ENCODE assay signal across 9 cellular contexts in genomic region chr1:222616535-222616934, GRCh38. TPM values are rescaled to one million over a fixed set of nuclear protein-coding genes. Genes with fewer than 3 reads are reported as not detected.
DNase-seq lines count a peak whose midpoint lies in the region; ATAC-seq and TF ChIP-seq lines count a peak whose summit lies in the region.
"Had no signal": no experiment of that assay in that cellular context is flagged by ENCODE, and none has a peak within 500 bp of the region (broad histone marks: within the 10 kb centered on the region; RNA-seq: fewer than 3 reads in every experiment).

No MANE protein-coding gene starts in this region.

- no peak for ATAC-seq in T-helper 17 cell
- ATAC-seq in GM19455 (IDR thresholded peaks at IDR 0.05; ENCODE audit: unreplicated experiment) = no peak

- peaks cover 24% of the 10 kb centered on the region for H3K4me1 Mint-ChIP-seq in T-helper 17 cell

- H3K27ac Mint-ChIP-seq in T-helper 17 cell = no peak overlapping the region

- H3K4me3 Mint-ChIP-seq in T-helper 17 cell = peak overlapping the region; percentile 91

- peaks cover 3% of the 10 kb centered on the region for H3K36me3 Mint-ChIP-seq in T-helper 17 cell (ENCODE audit: low read depth)
- H3K36me3 Mint-ChIP-seq: activated naive CD4-positive, alpha-beta T cell treated with anti-CD3 and anti-CD28 coated beads, Interleukin-2, amount 50 U/mL, for 72 hours had no signal

- H3K4me3 ChIP-seq in fibroblast of the aortic adventitia (ENCODE audit: low read depth, low read length) = no peak overlapping the region

- H3K9me3 ChIP-seq in T-helper 17 cell (ENCODE audit: control insufficient read depth, low read length, poor library complexity, severe bottlenecking) = no peaks in the 10 kb centered on the region

- peaks cover 42% of the 10 kb centered on the region for H3K27me3 Mint-ChIP-seq in T-helper 17 cell

- DNase-seq in GM03348 (ENCODE audit: low spot score) (peak; percentile 74), T-helper 17 cell (no peak), fibroblast of the aortic adventitia (ENCODE audit: low read depth) (peak; percentile 75), pons (ENCODE audit: low spot score) (peak; percentile 13), NCI-H187 (lab: John Stamatoyannopoulos, UW) (no peak), midbrain (lab: John Stamatoyannopoulos, UW) (no peak)
- DNase-seq: kidney had no signal

- no peak for TF ChIP-seq CTCF in fibroblast of the aortic adventitia (IDR thresholded peaks at IDR 0.05; ENCODE audit: insufficient read depth, low read length)

RNA-seq across cellular contexts. Expression of gene MIA3, which starts 1.4 kb away (rescaled TPM):
- total RNA-seq in T-helper 17 cell = 100 to 1,000 TPM in 1 of 2 donors, 10 to 100 TPM in 1; 83.2 to 102 TPM
- 61.5 and 81.0 TPM in 2 replicates for total RNA-seq in fibroblast of the aortic adventitia (ENCODE audit: low replicate concordance)

RNA-seq across cellular contexts. Expression of gene TAF1A, which starts 26.8 kb away (rescaled TPM):
- total RNA-seq in T-helper 17 cell (1 to 10 TPM; 4.0 to 4.1 TPM), fibroblast of the aortic adventitia (ENCODE audit: low replicate concordance) (11.8 and 16.5 TPM in 2 replicates)

Comparison
In these comparisons a context has a peak if more than half of its experiments do, and no peak if none do; other contexts are left out.
1. DNase-seq: peak in GM03348 (single experiment), fibroblast of the aortic adventitia (single experiment) and pons (single experiment); none in T-helper 17 cell (0 of 3), NCI-H187 (0 of 2) and midbrain (single experiment).